8 cellular contexts compared by ENCODE assay signal in genomic region chr13:52738719-52739467, GRCh38. TPM values are rescaled to one million over a fixed set of nuclear protein-coding genes. Genes with fewer than 3 reads are reported as not detected.
DNase-seq lines count a peak whose midpoint lies in the region; ATAC-seq, FAIRE-seq and TF ChIP-seq lines count a peak whose summit lies in the region.

No MANE protein-coding gene starts in this region.

- no peaks in the 10 kb centered on the region for H4K20me1 ChIP-seq in GM12878 (ENCODE audit: control insufficient read depth, insufficient read depth)
- no peaks in the 10 kb centered on the region for H4K20me1 ChIP-seq in HepG2 (ENCODE audit: insufficient read depth, low read length)

- H3K4me2 ChIP-seq in GM12878 (ENCODE audit: control insufficient read depth, insufficient read depth) (peak overlapping the region; percentile 48; the same call in 1 of the 2 replicates), HepG2 (ENCODE audit: low read depth, low read length) (peak overlapping the region; percentile 72)

- H3K79me2 ChIP-seq in GM12878 (ENCODE audit: control insufficient read depth, insufficient read depth, low read length) (no peaks in the 10 kb centered on the region), HepG2 (ENCODE audit: insufficient read depth, low read length) (no peaks in the 10 kb centered on the region)

- H3K4me1 ChIP-seq in GM12878 (ENCODE audit: control insufficient read depth, insufficient read depth, low read length) (no peaks in the 10 kb centered on the region; the same call in 1 of the 2 replicates), HepG2 (ENCODE audit: insufficient read depth, low read length) (no peaks in the 10 kb centered on the region)

- SMC1A ChIA-PET in GM12878 (lab: Charles Lee; ENCODE audit: uncharacterized antibody, unreplicated experiment) = interaction anchor here (0.7 to 9.0 kb wide), 12 partner anchors 12 to 131 kb away, joined by 3 to 134 read pairs (median 8); no protein-coding TSS in a partner anchor

- TF ChIP-seq EP300 in GM12878 (IDR thresholded peaks at IDR 0.05; ENCODE audit: borderline replicate concordance in 1 of 2, control insufficient read depth in 1 of 2, low read depth in 2 of 2, low read length in 2 of 2) (no peak), HepG2 (IDR thresholded peaks at IDR 0.05; ENCODE audit: low read depth in 2 of 2, low read length in 2 of 2) (no peak), HepG2 (CRISPR knock-in tag; IDR thresholded peaks at IDR 0.05; ENCODE audit: borderline replicate concordance) (no peak)

- no peak overlapping the region for H3K9ac ChIP-seq in GM12878 (ENCODE audit: control insufficient read depth, insufficient read depth, low read length)
- H3K9ac ChIP-seq in HepG2 (ENCODE audit: insufficient read depth, low read depth, low read length) = no peak overlapping the region

- WGBS in GM12878 (ENCODE audit: insufficient coverage, insufficient replicate concordance, low lambda C conversion rate, missing lambda C conversion rate) = 42% methylated on average over 55 of the region's 75 CpGs
- WGBS in HepG2 (ENCODE audit: low lambda C conversion rate) = 42% methylated on average over 21 of the region's 75 CpGs

- intact Hi-C loops in GM12878 (cut with micrococcal nuclease; ENCODE audit: unreplicated experiment) = loop anchor here (2.0 kb wide), 1 partner anchor 74 kb away; no protein-coding TSS in a partner anchor
- intact Hi-C loops in HepG2 (cut with micrococcal nuclease; ENCODE audit: unreplicated experiment) = loop anchor here (5.0 kb wide), 1 partner anchor 72 kb away; no protein-coding TSS in a partner anchor

- ATAC-seq in HG03139 (IDR thresholded peaks at IDR 0.05; ENCODE audit: unreplicated experiment) (peak; percentile 68), GM12878 (peak; percentile 68), HepG2 (peak; percentile 92)
- peak; percentile 65 for ATAC-seq in stimulated activated naive CD8-positive, alpha-beta T cell treated with anti-CD3 and anti-CD28 coated beads, Interleukin-15, Interleukin-2, amounts not matched to agents 100 U/mL and 50 U/mL, for 24 hours

- RAD21 ChIA-PET in GM12878 (lab: Charles Lee; ENCODE audit: unreplicated experiment) = interaction anchor here (1.0 to 3.4 kb wide), 9 partner anchors 12 to 86 kb away, joined by 3 to 46 read pairs (median 8); partner anchors contain the start of gene SUGT1

- CTCF ChIA-PET in GM12878 (lab: Yijun Ruan, JAX) (interaction anchor here (0.8 to 10.0 kb wide), 10 partner anchors 12 to 123 kb away, joined by 3 to 78 read pairs (median 4); no protein-coding TSS in a partner anchor), HepG2 (lab: Yijun Ruan, JAX; ENCODE audit: low intra/inter-chr PET ratio, low total read pairs) (interaction anchor here (2.4 kb wide), 1 partner anchor 74 kb away, joined by 6 read pairs; no protein-coding TSS in a partner anchor)

- no TSS peak for BruUV-seq in GM12878 (replicated peaks; lab: Mats Ljungman, UMichigan)
- BruUV-seq in HepG2 (replicated peaks; lab: Mats Ljungman, UMichigan) = no TSS peak

- TF ChIP-seq CTCF in GM12864 (IDR thresholded peaks at IDR 0.05; ENCODE audit: low read depth, low read length, missing control alignments) (peak; percentile 51), GM12878 (IDR thresholded peaks at IDR 0.05 in 2 of 3, conservative IDR thresholded peaks at IDR 0.05 in 1 of 3; ENCODE audit: control insufficient read depth in 2 of 3, extremely low read depth in 1 of 3, insufficient read depth in 1 of 3, low read depth in 3 of 3, low read length in 3 of 3) (peak; percentile 27 to 42 (median 27); a peak in 4 of 6 replicates), HepG2 (CRISPR knock-in tag; IDR thresholded peaks at IDR 0.05) (peak; percentile 56)

- POLR2A ChIA-PET in GM12878 (lab: Charles Lee) = interaction anchor here (1.4 kb wide), 1 partner anchor 74 kb away, joined by 3 read pairs; no protein-coding TSS in a partner anchor
- POLR2A ChIA-PET in HepG2 (lab: Yijun Ruan, JAX) = no interaction called here

- H3K27me3 ChIP-seq in GM12878 (replicated peaks in 1 of 2; ENCODE audit: control insufficient read depth in 2 of 2, insufficient read depth in 2 of 2, low read length in 1 of 2) (peaks cover 2 to 14% of the 10 kb centered on the region in 2 experiments; a peak in 3 of 4 replicates), HepG2 (ENCODE audit: control insufficient read depth in 1 of 2, insufficient read depth in 2 of 2, low read length in 2 of 2) (peaks cover 1 to 22% of the 10 kb centered on the region in 2 experiments; a peak in 2 of 5 replicates)

- FAIRE-seq in GM12878 (lab: Jason Lieb, UNC) (no peak), HepG2 (lab: Jason Lieb, UNC) (no peak)

- DNase-seq in GM12864 (ENCODE audit: low read depth) (no peak), GM12878 (ENCODE audit: low read depth, low spot score) (no peak), HepG2 (ENCODE audit: low spot score) (no peak), MV-4-11 (lab: John Stamatoyannopoulos, UW) (no peak), HPDE6-E6E7 (ENCODE audit: extremely low spot score) (no peak), NCI-H1105 (lab: John Stamatoyannopoulos, UW) (no peak)
- DNase-seq in stimulated activated naive CD8-positive, alpha-beta T cell treated with anti-CD3 and anti-CD28 coated beads, Interleukin-15, Interleukin-2, amounts not matched to agents 100 U/mL and 50 U/mL, for 24 hours = peak; percentile 58

- in situ Hi-C loops in GM12878 (cut with MboI) = no loop called here
- in situ Hi-C loops in HepG2 (cut with HindIII; ENCODE audit: extremely low pct_ligation_motif_present, low pct_unique_long_range_greater_than_20kb) = no loop called here

- H3K4me3 ChIP-seq in GM12864 (ENCODE audit: low read depth, low read length) (no peak overlapping the region), GM12878 (no peak overlapping the region), HepG2 (replicated peaks in 1 of 3; ENCODE audit: insufficient read depth in 1 of 3, low read depth in 2 of 3, low read length in 3 of 3) (peak overlapping the region; percentile 19 to 62 (median 41); a peak in 5 of 6 replicates)

- H3K36me3 ChIP-seq in GM12878 (ENCODE audit: control insufficient read depth in 2 of 2, insufficient read depth in 2 of 2, low read length in 1 of 2) = no peaks in the 10 kb centered on the region
- H3K36me3 ChIP-seq in HepG2 (replicated peaks in 1 of 2; ENCODE audit: control insufficient read depth in 1 of 2, insufficient read depth in 2 of 2, low read length in 2 of 2) = no peaks in the 10 kb centered on the region

- H2AFZ ChIP-seq in GM12878 (ENCODE audit: control insufficient read depth, low read depth, low read length) (no peak overlapping the region), HepG2 (ENCODE audit: low read length) (peak overlapping the region; percentile 34)

- H3K27ac ChIP-seq in GM12878 (ENCODE audit: control insufficient read depth, insufficient read depth) = no peak overlapping the region
- H3K27ac ChIP-seq in HepG2 (ENCODE audit: extremely low read length, insufficient read depth, low read length) = no peak overlapping the region

- TF ChIP-seq RAD21 in GM12878 (IDR thresholded peaks at IDR 0.05; ENCODE audit: insufficient read depth, low read depth, low read length) (peak; percentile 47), HepG2 (CRISPR knock-in tag; IDR thresholded peaks at IDR 0.05) (no peak)

- H3K9me3 ChIP-seq in GM12878 (replicated peaks; ENCODE audit: control insufficient read depth, insufficient read depth, low read length) (no peaks in the 10 kb centered on the region), HepG2 (ENCODE audit: low read length) (no peaks in the 10 kb centered on the region)

- TF ChIP-seq POLR2A in GM12878 (IDR thresholded peaks at IDR 0.05; ENCODE audit: low read depth, low read length) (no peak), HepG2 (IDR thresholded peaks at IDR 0.05; ENCODE audit: insufficient read depth in 1 of 2, low read depth in 2 of 2, low read length in 2 of 2) (no peak)

RNA-seq across cellular contexts. Expression of gene CNMD, which starts 0.7 kb away (rescaled TPM):
- 0.56 and 1.2 TPM in 2 replicates for total RNA-seq in GM12878 (2013; cell fraction: nucleolus; rRNA removed)
- total RNA-seq in GM12878 (2014; rRNA removed) (0.73 and 1.2 TPM in 2 replicates), GM12878 (2014; rRNA removed; fragmentation: Illumina TruSeq; extraction: Trizol) (0.64 and 0.76 TPM in 2 replicates), GM12878 (2021) (0.35 and 0.77 TPM in 2 replicates), HepG2 (2016; rRNA removed; fragmentation: Illumina TruSeq; extraction: Trizol) (not detected in 2 replicates)
- not detected for polyA plus RNA-seq in GM12878 (2011; ENCODE audit: low read depth)
- polyA plus RNA-seq in GM12878 (2011; rRNA removed) (0.65 and 0.73 TPM in 2 replicates), GM12878 (2014; fragmentation: Illumina TruSeq; extraction: Trizol) (0.69 and 1.2 TPM in 2 replicates), GM12878 (2014; fragmentation: Nextera tagmentation; extraction: Ambion mirVana) (under 1 TPM; 0.31 to 0.72 TPM), GM12878 (2014; rRNA removed) (1.6 and 1.7 TPM in 2 replicates), GM12878 (2016; fragmentation: Nextera tagmentation; extraction: Ambion mirVana) (under 1 TPM; 0.45 to 0.74 TPM), HepG2 (2011; rRNA removed) (not detected in 2 replicates)
- 0.45 and 0.48 TPM in 2 replicates for polyA plus RNA-seq in GM12878 (2011; cell fraction: cytosol; rRNA removed)
- 0.12 and 0.34 TPM in 2 replicates for polyA plus RNA-seq in GM12878 (2011; cell fraction: nucleus; rRNA removed)
- polyA plus RNA-seq in GM12878 (2012) = not detected in 2 replicates
- polyA minus RNA-seq in GM12878 (2011; rRNA and poly(A)+ RNA removed) = 0.31 TPM in 1 of 2 replicates, not detected in the other
- polyA minus RNA-seq in GM12878 (2011; cell fraction: cytosol; rRNA and poly(A)+ RNA removed) = 1.4 TPM in 1 of 2 replicates, not detected in the other
- not detected in 2 replicates for polyA minus RNA-seq in GM12878 (2011; cell fraction: nucleus; rRNA and poly(A)+ RNA removed)
- total RNA-seq in HepG2 (2016; cell fraction: cytosol; rRNA removed; fragmentation: Illumina TruSeq; extraction: Trizol; ENCODE audit: low read depth) = not detected in 2 replicates
- not detected in 2 replicates for total RNA-seq in HepG2 (2016; cell fraction: insoluble cytoplasmic fraction; rRNA removed; fragmentation: Illumina TruSeq; extraction: Trizol)
- not detected in 2 replicates for total RNA-seq in HepG2 (2016; cell fraction: membrane; rRNA removed; fragmentation: Illumina TruSeq; extraction: Trizol)
- not detected in 2 replicates for total RNA-seq in HepG2 (2016; cell fraction: nucleus; rRNA removed; fragmentation: Illumina TruSeq; extraction: Trizol)
- not detected in 2 replicates for polyA plus RNA-seq in HepG2 (2011; cell fraction: cytosol; rRNA removed)
- not detected in 2 replicates for polyA plus RNA-seq in HepG2 (2011; cell fraction: nucleus; rRNA removed)
- polyA plus RNA-seq in HepG2 (2012) = not detected in 2 replicates
- not detected in 2 replicates for polyA plus RNA-seq in HepG2 (2016; cell fraction: cytosol; fragmentation: Illumina TruSeq; extraction: Trizol; ENCODE audit: low read depth)
- not detected in 2 replicates for polyA plus RNA-seq in HepG2 (2016; cell fraction: insoluble cytoplasmic fraction; fragmentation: Illumina TruSeq; extraction: Trizol; ENCODE audit: low read depth)
- polyA plus RNA-seq in HepG2 (2016; cell fraction: membrane; fragmentation: Illumina TruSeq; extraction: Trizol; ENCODE audit: low read depth) = not detected in 2 replicates
- polyA plus RNA-seq in HepG2 (2016; cell fraction: nucleus; fragmentation: Illumina TruSeq; extraction: Trizol; ENCODE audit: insufficient read depth, low read depth) = not detected in 2 replicates
- not detected in 2 replicates for polyA minus RNA-seq in HepG2 (2011; rRNA and poly(A)+ RNA removed; ENCODE audit: low replicate concordance)
- not detected in 2 replicates for polyA minus RNA-seq in HepG2 (2011; cell fraction: cytosol; rRNA and poly(A)+ RNA removed)
- polyA minus RNA-seq in HepG2 (2011; cell fraction: nucleus; rRNA and poly(A)+ RNA removed) = not detected in 2 replicates

Comparison
In these comparisons a context has a peak if more than half of its experiments do, and no peak if none do; other contexts are left out.
1. H3K4me3 ChIP-seq: peak in HepG2 (3 of 3); none in GM12864 (single experiment) and GM12878 (single experiment).
2. Peak in every context shown above with its lines, with median percentiles within 50 percentile points of each other: CTCF ChIP-seq and ATAC-seq.